Comparison of ENCODE assay signal across 14 cellular contexts in the genomic region with DNA sequence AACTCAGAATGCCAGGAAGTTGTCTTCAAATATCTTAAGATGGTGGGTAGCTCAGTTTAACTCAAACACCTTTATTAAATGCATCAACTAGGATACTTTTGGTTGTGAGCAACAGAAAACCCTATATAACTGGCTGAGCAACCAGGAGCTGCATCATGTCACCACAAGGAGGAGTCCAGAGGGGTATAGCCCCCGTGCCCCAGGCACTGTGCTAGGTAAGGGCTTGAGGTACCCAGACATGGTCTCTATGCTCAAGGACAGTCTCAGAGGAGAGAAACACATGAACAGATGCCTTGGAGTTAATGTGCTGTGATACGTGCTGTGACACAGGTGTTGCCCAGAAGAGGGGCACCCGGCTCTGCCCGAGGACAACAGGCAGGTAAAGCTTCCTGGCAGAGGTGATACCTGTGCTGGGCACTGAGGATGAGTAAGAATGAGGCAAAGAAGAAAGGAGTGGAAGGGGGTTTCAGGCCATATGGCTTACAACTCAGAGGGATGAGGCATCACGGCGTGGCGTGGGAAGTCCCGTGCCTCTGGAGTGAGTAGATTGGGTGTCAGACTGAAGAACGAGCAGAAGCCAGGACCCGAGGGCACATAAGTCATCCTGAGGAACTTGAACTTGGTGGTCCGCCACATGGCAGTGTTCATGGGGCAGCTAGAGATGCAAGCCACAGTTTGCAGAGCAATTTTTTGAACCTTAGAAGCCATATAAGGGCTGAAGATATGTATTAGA. TPM values are rescaled to one million over a fixed set of nuclear protein-coding genes. Genes with fewer than 3 reads are reported as not detected.
DNase-seq lines count a peak whose midpoint lies in the region; ATAC-seq and TF ChIP-seq lines count a peak whose summit lies in the region.
"Had no signal": no experiment of that assay in that cellular context is flagged by ENCODE, and none has a peak within 500 bp of the region (broad histone marks: within the 10 kb centered on the region; RNA-seq: fewer than 3 reads in every experiment).

No MANE protein-coding gene starts in this region.

- no peak overlapping the region for H3K4ac ChIP-seq in mesenchymal stem cell (ENCODE audit: low read depth in 1 of 2, low read length in 2 of 2)

- DNase-seq in stimulated activated CD4-positive, alpha-beta T cell treated with anti-CD3 and anti-CD28 coated beads, Interleukin-1b, Interleukin-23, amount 100 ng/mL, for 48 hours = peak; percentile 61
- no peak for DNase-seq in stimulated activated CD4-positive, alpha-beta T cell treated with anti-CD3 and anti-CD28 coated beads, Interleukin-4, amount 100 ng/mL, for 4 hours
- DNase-seq in Karpas-422 (peak; percentile 48), brain microvascular endothelial cell (no peak), dorsolateral prefrontal cortex (no peak), middle frontal gyrus (ENCODE audit: extremely low spot score, low spot score) (no peak), mesenchymal stem cell (no peak)
- peak; percentile 21 for DNase-seq in stimulated activated naive CD8-positive, alpha-beta T cell treated with anti-CD3 and anti-CD28 coated beads, Interleukin-15, Interleukin-2, amounts not matched to agents 100 U/mL and 50 U/mL, for 24 hours
- DNase-seq: activated CD8-positive, alpha-beta memory T cell treated with anti-CD3 and anti-CD28 coated beads, Interleukin-2, amount 50 U/mL, for 4 hours; amniotic stem cell; DND-41; KBM-7; NCI-H526; sigmoid colon had no signal

- no peak overlapping the region for H2BK15ac ChIP-seq in mesenchymal stem cell (ENCODE audit: low read depth, poor library complexity, severe bottlenecking)

- H3K14ac ChIP-seq in mesenchymal stem cell (ENCODE audit: low read length in 2 of 2) = no peak overlapping the region

- H2BK120ac ChIP-seq in mesenchymal stem cell (ENCODE audit: low read depth, low read length) = no peak overlapping the region

- peak; percentile 40 for ATAC-seq in stimulated activated naive CD8-positive, alpha-beta T cell treated with anti-CD3 and anti-CD28 coated beads, Interleukin-15, Interleukin-2, amounts not matched to agents 100 U/mL and 50 U/mL, for 24 hours

- H3K27me3 ChIP-seq in Karpas-422 (ENCODE audit: low read length) = no peaks in the 10 kb centered on the region
- H3K27me3 ChIP-seq in brain microvascular endothelial cell (replicated peaks) = no peaks in the 10 kb centered on the region
- no peaks in the 10 kb centered on the region for H3K27me3 ChIP-seq in dorsolateral prefrontal cortex
- no peaks in the 10 kb centered on the region for H3K27me3 ChIP-seq in mesenchymal stem cell (ENCODE audit: control insufficient read depth in 1 of 2, insufficient read depth in 1 of 2, low read length in 2 of 2)
- H3K27me3 ChIP-seq: sigmoid colon had no signal

- H3K4me2 ChIP-seq in Karpas-422 (ENCODE audit: low read depth, low read length, poor library complexity, severe bottlenecking) = no peak overlapping the region
- H3K4me2 ChIP-seq in mesenchymal stem cell (ENCODE audit: low read length, poor library complexity, severe bottlenecking) = no peak overlapping the region

- H3K27ac ChIP-seq in Karpas-422 (ENCODE audit: low read length) (no peak overlapping the region), brain microvascular endothelial cell (no peak overlapping the region), dorsolateral prefrontal cortex (no peak overlapping the region), mesenchymal stem cell (ENCODE audit: low read length, poor library complexity, severe bottlenecking) (no peak overlapping the region)
- H3K27ac ChIP-seq: sigmoid colon had no signal

- no peaks in the 10 kb centered on the region for H4K20me1 ChIP-seq in Karpas-422 (ENCODE audit: insufficient read depth, low read depth, low read length)

- no peak overlapping the region for H2AFZ ChIP-seq in Karpas-422 (ENCODE audit: low read length)
- no peak overlapping the region for H2AFZ ChIP-seq in mesenchymal stem cell (ENCODE audit: low read depth, low read length)

- H3K9ac ChIP-seq in Karpas-422 (ENCODE audit: low read length) (no peak overlapping the region), mesenchymal stem cell (ENCODE audit: low read length) (no peak overlapping the region)

- no peaks in the 10 kb centered on the region for H3K79me2 ChIP-seq in Karpas-422 (ENCODE audit: low read length)

- no peak overlapping the region for H2BK5ac ChIP-seq in mesenchymal stem cell (ENCODE audit: low read depth, low read length, poor library complexity, severe bottlenecking)

- H3K9me3 ChIP-seq in Karpas-422 (ENCODE audit: low read length) = no peaks in the 10 kb centered on the region
- H3K9me3 ChIP-seq in mesenchymal stem cell (ENCODE audit: control insufficient read depth, low read length) = no peaks in the 10 kb centered on the region
- H3K9me3 ChIP-seq: sigmoid colon had no signal

- H3K36me3 ChIP-seq in Karpas-422 (ENCODE audit: insufficient read depth, low read length) = no peaks in the 10 kb centered on the region
- no peaks in the 10 kb centered on the region for H3K36me3 ChIP-seq in brain microvascular endothelial cell (replicated peaks)
- H3K36me3 ChIP-seq in mesenchymal stem cell (ENCODE audit: control insufficient read depth in 1 of 2, insufficient read depth in 2 of 2, low read depth in 1 of 2, low read length in 2 of 2) = no peaks in the 10 kb centered on the region
- H3K36me3 ChIP-seq: sigmoid colon had no signal

- intact Hi-C loops in dorsolateral prefrontal cortex (cut with DNase I) = no loop called here

- no peak overlapping the region for H4K91ac ChIP-seq in mesenchymal stem cell (ENCODE audit: low read length)

- no peak overlapping the region for H2AK5ac ChIP-seq in mesenchymal stem cell (ENCODE audit: low read length, severe bottlenecking)

- H3K4me3 ChIP-seq in Karpas-422 (ENCODE audit: low read length) (no peak overlapping the region), brain microvascular endothelial cell (ENCODE audit: low read depth, low read length) (no peak overlapping the region), dorsolateral prefrontal cortex (no peak overlapping the region), mesenchymal stem cell (ENCODE audit: insufficient read depth in 1 of 2, low read depth in 1 of 2, low read length in 2 of 2) (no peak overlapping the region)
- H3K4me3 ChIP-seq: sigmoid colon had no signal

- 88% methylated on average over 11 of the region's 11 CpGs for WGBS in mesenchymal stem cell

- H3K18ac ChIP-seq in mesenchymal stem cell (ENCODE audit: low read depth in 1 of 2, low read length in 2 of 2) = no peak overlapping the region

- no peak overlapping the region for H2BK12ac ChIP-seq in mesenchymal stem cell (ENCODE audit: low read length in 2 of 2)

- H3K4me1 ChIP-seq in Karpas-422 (ENCODE audit: low read length) = no peaks in the 10 kb centered on the region
- peaks cover 11% of the 10 kb centered on the region for H3K4me1 ChIP-seq in mesenchymal stem cell (ENCODE audit: control insufficient read depth, insufficient read depth, low read depth, low read length)
- H3K4me1 ChIP-seq: sigmoid colon had no signal

- no peaks in the 10 kb centered on the region for H3K9me2 ChIP-seq in Karpas-422 (replicated peaks; ENCODE audit: insufficient read depth, low read length)

- no peak overlapping the region for H3K23ac ChIP-seq in mesenchymal stem cell (ENCODE audit: low read length in 2 of 2)

- H3K79me1 ChIP-seq in mesenchymal stem cell (replicated peaks; ENCODE audit: low read length, poor library complexity, severe bottlenecking) = no peaks in the 10 kb centered on the region

- in situ Hi-C loops in brain microvascular endothelial cell (cut with HindIII; ENCODE audit: low pct_ligation_motif_present, low sequenced_read_pairs) = no loop called here

- no peak overlapping the region for H4K8ac ChIP-seq in mesenchymal stem cell (ENCODE audit: low read length)

- peak; percentile 28 for TF ChIP-seq CTCF in brain microvascular endothelial cell (IDR thresholded peaks at IDR 0.05; ENCODE audit: low read depth, low read length, missing control alignments)
- no peak for TF ChIP-seq CTCF in dorsolateral prefrontal cortex (IDR thresholded peaks at IDR 0.05 in 54 of 56, conservative IDR thresholded peaks at IDR 0.05 in 2 of 56; ENCODE audit: low read depth in 1 of 56, partially characterized antibody in 56 of 56)

RNA-seq across cellular contexts. Expression of a gene that starts 32.0 kb away (rescaled TPM):
- total RNA-seq in Karpas-422 (2014; rRNA removed; shearing (Covaris generic); ENCODE audit: low replicate concordance) = 45.5 and 89.3 TPM in 2 replicates
- total RNA-seq in dorsolateral prefrontal cortex = 100 to 1,000 TPM in 92 of 120 experiments, 10 to 100 TPM in 28; 57.4 to 149 (median 113) TPM
- polyA plus RNA-seq in mesenchymal stem cell (2013, experiment 1 of 2) = 33.1 TPM
- 34.4 TPM for polyA plus RNA-seq in mesenchymal stem cell (2013, experiment 2 of 2)

Comparison
In these comparisons a context has a peak if more than half of its experiments do, and no peak if none do; other contexts are left out.
1. DNase-seq: peak in stimulated activated CD4-positive, alpha-beta T cell treated with anti-CD3 and anti-CD28 coated beads, Interleukin-1b, Interleukin-23, amount 100 ng/mL, for 48 hours (single experiment), Karpas-422 (single experiment) and stimulated activated naive CD8-positive, alpha-beta T cell treated with anti-CD3 and anti-CD28 coated beads, Interleukin-15, Interleukin-2, amounts not matched to agents 100 U/mL and 50 U/mL, for 24 hours (single experiment); none in stimulated activated CD4-positive, alpha-beta T cell treated with anti-CD3 and anti-CD28 coated beads, Interleukin-4, amount 100 ng/mL, for 4 hours (0 of 2), brain microvascular endothelial cell (single experiment), dorsolateral prefrontal cortex (0 of 10), middle frontal gyrus (single experiment) and mesenchymal stem cell (single experiment).